Comparison of ENCODE assay signal across 28 cellular contexts in genomic region chr9:17631396-17631795, GRCh38. TPM values are rescaled to one million over a fixed set of nuclear protein-coding genes. Genes with fewer than 3 reads are reported as not detected.
DNase-seq lines count a peak whose midpoint lies in the region; ATAC-seq and TF ChIP-seq lines count a peak whose summit lies in the region.
"Had no signal": no experiment of that assay in that cellular context is flagged by ENCODE, and none has a peak within 500 bp of the region (broad histone marks: within the 10 kb centered on the region; RNA-seq: fewer than 3 reads in every experiment).

No MANE protein-coding gene starts in this region.

- no peaks in the 10 kb centered on the region for H4K20me1 ChIP-seq in IMR-90 (ENCODE audit: insufficient read depth, low read length)
- H4K20me1 ChIP-seq: BLaER1 treated with 17β-estradiol and CSF1 and Interleukin-3, amounts not matched to agents 10 nM and 100 nM had no signal

- H3K4me3 ChIP-seq in IMR-90 (ENCODE audit: insufficient read depth, low read depth, low read length) (no peak overlapping the region), astrocyte of the spinal cord (ENCODE audit: low read depth, low read length) (no peak overlapping the region)
- H3K4me3 ChIP-seq: A549; BLaER1 treated with 17β-estradiol and CSF1 and Interleukin-3, amounts not matched to agents 10 nM and 100 nM; GM12878; MG63 had no signal

- no peaks in the 10 kb centered on the region for H3K36me3 ChIP-seq in IMR-90 (ENCODE audit: control insufficient read depth, insufficient read depth, low read length)
- H3K36me3 ChIP-seq: BLaER1 treated with 17β-estradiol and CSF1 and Interleukin-3, amounts not matched to agents 10 nM and 100 nM; MG63 had no signal

- H3K36me3 Mint-ChIP-seq in mesothelial cell of epicardium = no peaks in the 10 kb centered on the region

- H3K14ac ChIP-seq in IMR-90 (replicated peaks; ENCODE audit: low read depth, low read length) = peak overlapping the region; percentile 33; the same call in 1 of the 2 replicates

- H3K4me3 Mint-ChIP-seq in mesothelial cell of epicardium = no peak overlapping the region
- H3K4me3 Mint-ChIP-seq: CD4-positive, alpha-beta T cell had no signal

- H3K79me1 ChIP-seq in IMR-90 (ENCODE audit: low read depth in 1 of 2, low read length in 2 of 2) = no peaks in the 10 kb centered on the region

- no peaks in the 10 kb centered on the region for H3K4me1 Mint-ChIP-seq in mesothelial cell of epicardium

- peak overlapping the region; percentile 19 for H3K27ac Mint-ChIP-seq in mesothelial cell of epicardium
- H3K27ac Mint-ChIP-seq: CD4-positive, alpha-beta T cell had no signal

- TF ChIP-seq POLR2A in IMR-90 (IDR thresholded peaks at IDR 0.05; ENCODE audit: low read depth, low read length) = no peak

- POLR2A ChIA-PET in IMR-90 (lab: Charles Lee; ENCODE audit: unreplicated experiment) = no interaction called here

- no peaks in the 10 kb centered on the region for H3K4me1 ChIP-seq in IMR-90 (ENCODE audit: control insufficient read depth, insufficient read depth, low read length)
- H3K4me1 ChIP-seq: A549; BLaER1 treated with 17β-estradiol and CSF1 and Interleukin-3, amounts not matched to agents 10 nM and 100 nM had no signal

- H2AK9ac ChIP-seq in IMR-90 (replicated peaks; ENCODE audit: low read depth, low read length, poor library complexity) = no peak overlapping the region

- H4K5ac ChIP-seq in IMR-90 (ENCODE audit: low read depth, low read length) = no peak overlapping the region

- DNase-seq in ELR (ENCODE audit: low read depth) (peak; percentile 17), IMR-90 (peak; percentile 32), astrocyte of the spinal cord (ENCODE audit: low read depth, low spot score) (peak; percentile 19), mesothelial cell of epicardium (ENCODE audit: low spot score in 2 of 2, unreplicated experiment in 2 of 2) (no peak), NCI-H1930 (lab: John Stamatoyannopoulos, UW) (no peak), inferior parietal cortex (ENCODE audit: extremely low spot score) (no peak), medulla oblongata (ENCODE audit: extremely low spot score) (no peak)
- DNase-seq: AML-193; CD4-positive, alpha-beta T cell; GDM1; KBM-7; MG63; NCI-H1105 treated with DMSO at 0.1 percent for 48 hours; NCI-H146; NCI-H2029; NCI-H2171 treated with DMSO at 0.1 percent for 48 hours; NCI-H345; NCI-H510A treated with DMSO at 0.1 percent for 48 hours; NCI-H748 treated with DMSO at 0.1 percent for 48 hours; NK-92 treated with Interleukin-12 subunit alpha and Interleukin-12 subunit beta, amount 100 ng/mL, for 24 hours; Right ventricle myocardium superior; RPMI8226; T-helper 1 cell had no signal

- H3K18ac ChIP-seq in IMR-90 (ENCODE audit: low read depth, low read length) = no peak overlapping the region

- H3K23ac ChIP-seq in IMR-90 (ENCODE audit: low read depth, low read length) = no peak overlapping the region

- H3K56ac ChIP-seq in IMR-90 (ENCODE audit: extremely low read depth, insufficient read depth, low read length) = no peak overlapping the region

- no TSS peak for BruUV-seq in IMR-90 (replicated peaks; lab: Mats Ljungman, UMichigan)

- in situ Hi-C loops in IMR-90 (cut with MboI; ENCODE audit: low sequenced_read_pairs) = no loop called here
- in situ Hi-C loops in astrocyte of the spinal cord (cut with HindIII; ENCODE audit: low sequenced_read_pairs) = no loop called here

- H3K4ac ChIP-seq in IMR-90 (ENCODE audit: low read depth, low read length) = no peak overlapping the region

- dilution Hi-C loops in IMR-90 (cut with HindIII; ENCODE audit: low sequenced_read_pairs, unreplicated experiment) = no loop called here

- H3K9ac ChIP-seq in IMR-90 (ENCODE audit: low read depth, low read length) = no peak overlapping the region
- H3K9ac ChIP-seq: BLaER1 treated with 17β-estradiol and CSF1 and Interleukin-3, amounts not matched to agents 10 nM and 100 nM had no signal

- intact Hi-C loops in IMR-90 (cut with micrococcal nuclease) = no loop called here

- CTCF ChIA-PET in IMR-90 (lab: Yijun Ruan, JAX) = no interaction called here

- no peak overlapping the region for H2BK120ac ChIP-seq in IMR-90 (ENCODE audit: low read depth, low read length)

- H3K9me1 ChIP-seq in IMR-90 (ENCODE audit: insufficient read depth, low read length) = no peaks in the 10 kb centered on the region

- H3K27me3 ChIP-seq in IMR-90 (ENCODE audit: control insufficient read depth, insufficient read depth, low read length) = no peaks in the 10 kb centered on the region
- H3K27me3 ChIP-seq: BLaER1 treated with 17β-estradiol and CSF1 and Interleukin-3, amounts not matched to agents 10 nM and 100 nM; MG63 had no signal

- H4K8ac ChIP-seq in IMR-90 (ENCODE audit: low read depth in 2 of 2, low read length in 2 of 2) = no peak overlapping the region

- ATAC-seq in IMR-90 (ENCODE audit: low read depth) = no peak
- ATAC-seq: A549, GM12878 had no signal

- H2AK5ac ChIP-seq in IMR-90 (ENCODE audit: low read depth, low read length) = no peak overlapping the region

- H2AFZ ChIP-seq in IMR-90 (replicated peaks; ENCODE audit: low read length, poor library complexity) = no peak overlapping the region

- H3K4me2 ChIP-seq in IMR-90 (ENCODE audit: low read depth, low read length) = no peak overlapping the region
- H3K4me2 ChIP-seq: A549; BLaER1 treated with 17β-estradiol and CSF1 and Interleukin-3, amounts not matched to agents 10 nM and 100 nM had no signal

- no peak for TF ChIP-seq RAD21 in IMR-90 (IDR thresholded peaks at IDR 0.05; ENCODE audit: low read length)

- no peak overlapping the region for H2BK5ac ChIP-seq in IMR-90 (ENCODE audit: low read depth, low read length, poor library complexity, severe bottlenecking)

- no peak for TF ChIP-seq CTCF in IMR-90 (conservative IDR thresholded peaks at IDR 0.05; ENCODE audit: low read depth, low read length)
- no peak for TF ChIP-seq CTCF in astrocyte of the spinal cord (IDR thresholded peaks at IDR 0.05; ENCODE audit: low read depth, low read length)
- no peak for TF ChIP-seq CTCF in mesothelial cell of epicardium (IDR thresholded peaks at IDR 0.05; ENCODE audit: unreplicated experiment)

- H2BK15ac ChIP-seq in IMR-90 (ENCODE audit: low read depth, low read length) = no peak overlapping the region

- no peaks in the 10 kb centered on the region for H3K27me3 Mint-ChIP-seq in mesothelial cell of epicardium (ENCODE audit: low read depth)
- H3K27me3 Mint-ChIP-seq: CD4-positive, alpha-beta T cell had no signal

- H2BK20ac ChIP-seq in IMR-90 (ENCODE audit: low read depth, low read length) = no peak overlapping the region

- H3K9me3 ChIP-seq in IMR-90 (ENCODE audit: control insufficient read depth, insufficient read depth, low read length) = no peaks in the 10 kb centered on the region
- H3K9me3 ChIP-seq: A549; BLaER1 treated with 17β-estradiol and CSF1 and Interleukin-3, amounts not matched to agents 10 nM and 100 nM; MG63 had no signal

- H3K9me3 Mint-ChIP-seq in mesothelial cell of epicardium = no peaks in the 10 kb centered on the region

- no peak overlapping the region for H4K91ac ChIP-seq in IMR-90 (ENCODE audit: insufficient read depth, low read depth, low read length)

- H3K27ac ChIP-seq in IMR-90 (ENCODE audit: insufficient read depth, low read length) = no peak overlapping the region
- H3K27ac ChIP-seq: A549; BLaER1 treated with 17β-estradiol and CSF1 and Interleukin-3, amounts not matched to agents 10 nM and 100 nM had no signal

TF ChIP-seq in IMR-90, 13 proteins besides CTCF, POLR2A, EP300 and RAD21:
- TF ChIP-seq BHLHE40 (IDR thresholded peaks at IDR 0.05; ENCODE audit: low read depth, low read length) = no peak
- TF ChIP-seq CEBPB (IDR thresholded peaks at IDR 0.05; ENCODE audit: low read depth, low read length) = no peak
- TF ChIP-seq MAZ (IDR thresholded peaks at IDR 0.05; ENCODE audit: borderline replicate concordance, low read depth, low read length) = no peak
- TF ChIP-seq RCOR1 (IDR thresholded peaks at IDR 0.05; ENCODE audit: insufficient replicate concordance, low read length) = no peak
- TF ChIP-seq RFX5 (IDR thresholded peaks at IDR 0.05; ENCODE audit: low read depth, low read length) = no peak
- TF ChIP-seq MAFK (IDR thresholded peaks at IDR 0.05; ENCODE audit: low read depth, low read length) = no peak
- TF ChIP-seq NFE2L2 (IDR thresholded peaks at IDR 0.05; ENCODE audit: low read depth, low read length) = no peak
- no peak for TF ChIP-seq CHD1 (IDR thresholded peaks at IDR 0.05; ENCODE audit: low read depth, low read length)
- no peak for TF ChIP-seq USF2 (IDR thresholded peaks at IDR 0.05; ENCODE audit: low read depth, low read length)
- TF ChIP-seq FOS (IDR thresholded peaks at IDR 0.05; ENCODE audit: low read depth, low read length) = no peak
- TF ChIP-seq MXI1 (IDR thresholded peaks at IDR 0.05; ENCODE audit: borderline replicate concordance, low read depth, low read length) = no peak
- TF ChIP-seq SMC3 (IDR thresholded peaks at IDR 0.05; ENCODE audit: low read depth, low read length) = no peak
- TF ChIP-seq ELK1 (IDR thresholded peaks at IDR 0.05; ENCODE audit: borderline replicate concordance, low read depth, low read length) = no peak

RNA-seq across cellular contexts. Expression of gene SH3GL2, which starts 52.5 kb away (rescaled TPM):
- total RNA-seq in IMR-90 (2012; rRNA removed) = under 0.01 TPM in 1 of 2 replicates, not detected in the other
- 0.05 TPM in 1 of 2 replicates, not detected in the other for polyA plus RNA-seq in IMR-90 (2012; rRNA removed)
- polyA plus RNA-seq in IMR-90 (2012; cell fraction: cytosol; rRNA removed) = 0.01 and 0.04 TPM in 2 replicates
- polyA plus RNA-seq in IMR-90 (2012; cell fraction: nucleus; rRNA removed; ENCODE audit: low replicate concordance) = 0.07 TPM in 1 of 2 replicates, not detected in the other
- 0.34 to 0.51 TPM (median 0.38 TPM) in 3 replicates for total RNA-seq in mesothelial cell of epicardium
- total RNA-seq: CD4-positive, alpha-beta T cell; GM12878; LHCN-M2; Right ventricle myocardium superior; SK-MEL-5 had no signal
- polyA plus RNA-seq: GM12878 had no signal

Comparison
In these comparisons a context has a peak if more than half of its experiments do, and no peak if none do; other contexts are left out.
1. DNase-seq: peak in ELR (single experiment), IMR-90 (single experiment) and astrocyte of the spinal cord (single experiment); none in mesothelial cell of epicardium (0 of 2), NCI-H1930 (0 of 2), inferior parietal cortex (single experiment) and medulla oblongata (single experiment).